ENCODE assay signal across 8 cellular contexts in the genomic region with DNA sequence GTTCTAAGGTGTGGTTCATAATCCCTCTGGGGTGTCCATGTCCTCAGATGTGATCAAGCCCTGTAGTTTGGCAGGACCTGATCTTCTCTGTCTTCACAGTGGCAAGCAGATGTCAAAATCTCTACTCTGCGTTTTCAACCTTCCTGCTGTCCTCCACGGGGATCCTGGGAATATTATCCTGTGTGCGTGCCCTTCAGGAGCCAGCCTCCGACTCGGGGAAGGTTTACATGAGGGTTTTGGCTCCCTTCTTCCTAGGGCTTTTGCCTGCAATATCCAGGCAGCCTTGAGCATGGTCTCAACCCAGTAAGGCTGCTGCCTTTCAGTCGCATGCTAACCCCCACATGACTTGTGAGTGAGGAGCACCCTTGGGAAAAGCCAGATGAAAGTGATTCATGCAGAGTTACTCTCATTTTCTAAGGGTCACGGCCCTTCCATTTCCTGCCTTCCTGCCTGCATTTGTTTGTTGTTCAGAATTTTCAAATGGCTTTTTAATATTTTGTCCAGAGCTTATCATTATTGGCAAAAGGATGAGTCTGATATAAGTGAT.
A peak's percentile ranks its signal among the peaks of the same experiment; 100 is the strongest.
DNase-seq lines count a peak whose midpoint lies in the region; ATAC-seq and TF ChIP-seq lines count a peak whose summit lies in the region.

No MANE protein-coding gene starts in this region.

- CTCF ChIA-PET in activated CD8-positive, alpha-beta T cell treated with anti-CD3 and anti-CD28 coated beads for 36 hours (lab: Charles Lee), result interaction anchor here (0.6 to 1.4 kb wide), 7 partner anchors 8 to 67 kb away, joined by 3 to 7 read pairs (median 3); no protein-coding TSS in a partner anchor

- no peak overlapping the region for H3K9ac ChIP-seq in MM.1S (ENCODE audit: low read length)

- peaks cover 85% of the 10 kb centered on the region for H3K4me1 Mint-ChIP-seq in activated CD8-positive, alpha-beta T cell treated with anti-CD3 and anti-CD28 coated beads for 36 hours (ENCODE audit: low read depth)
- H3K4me1 Mint-ChIP-seq in stimulated activated naive CD8-positive, alpha-beta T cell treated with anti-CD3 and anti-CD28 coated beads, Interleukin-15, amount 100 ng/mL, for 72 hours, result peaks cover 96% of the 10 kb centered on the region

- peak overlapping the region; percentile 10 for H3K4me3 ChIP-seq in AG10803 (ENCODE audit: low read length)
- H3K4me3 ChIP-seq in MM.1S (ENCODE audit: low read length), result no peak overlapping the region

- H2AFZ ChIP-seq in MM.1S (ENCODE audit: low read length), result no peak overlapping the region

- no peaks in the 10 kb centered on the region for H3K27me3 ChIP-seq in MM.1S (replicated peaks; ENCODE audit: insufficient read depth, low read length)

- no peak overlapping the region for H3K4me2 ChIP-seq in MM.1S (ENCODE audit: low read depth, low read length)

- intact Hi-C loops in activated CD8-positive, alpha-beta T cell treated with anti-CD3 and anti-CD28 coated beads for 36 hours (cut with micrococcal nuclease), result loop anchor here (2.0 to 10.0 kb wide), 3 partner anchors 43 to 115 kb away; no protein-coding TSS in a partner anchor
- intact Hi-C loops in left cardiac atrium (cut with DNase I), result no loop called here

- H3K36me3 ChIP-seq in MM.1S (replicated peaks; ENCODE audit: insufficient read depth, low read length), result no peaks in the 10 kb centered on the region

- peak overlapping the region; percentile 96 for H3K27ac Mint-ChIP-seq in activated CD8-positive, alpha-beta T cell treated with anti-CD3 and anti-CD28 coated beads for 36 hours
- H3K27ac Mint-ChIP-seq in stimulated activated naive CD8-positive, alpha-beta T cell treated with anti-CD3 and anti-CD28 coated beads, Interleukin-15, amount 100 ng/mL, for 72 hours, result peak overlapping the region; percentile 92 to 98

- peaks cover 8% of the 10 kb centered on the region for H3K9me3 Mint-ChIP-seq in activated CD8-positive, alpha-beta T cell treated with anti-CD3 and anti-CD28 coated beads for 36 hours
- peaks cover 8 to 16% of the 10 kb centered on the region in 2 donors for H3K9me3 Mint-ChIP-seq in stimulated activated naive CD8-positive, alpha-beta T cell treated with anti-CD3 and anti-CD28 coated beads, Interleukin-15, amount 100 ng/mL, for 72 hours

- H3F3A ChIP-seq in MM.1S (ENCODE audit: insufficient read depth, low read length), result no peaks in the 10 kb centered on the region

- DNase-seq in AG10803 (ENCODE audit: low read depth) (peak; percentile 94), HCEC 1CT (peak; percentile 94), left cardiac atrium (no peak), MM.1S (no peak), NCI-H1417 treated with DMSO at 0.1 percent for 48 hours (lab: John Stamatoyannopoulos, UW) (no peak), iPS-NIHi11 (ENCODE audit: low spot score) (no peak)
- peak; percentile 54 for DNase-seq in activated CD8-positive, alpha-beta T cell treated with anti-CD3 and anti-CD28 coated beads for 36 hours
- DNase-seq in stimulated activated naive CD8-positive, alpha-beta T cell treated with anti-CD3 and anti-CD28 coated beads, Interleukin-15, amount 100 ng/mL, for 72 hours, result no peak

- no peaks in the 10 kb centered on the region for H3K4me1 ChIP-seq in MM.1S (ENCODE audit: low read length)

- no peaks in the 10 kb centered on the region for H3K27me3 Mint-ChIP-seq in activated CD8-positive, alpha-beta T cell treated with anti-CD3 and anti-CD28 coated beads for 36 hours
- H3K27me3 Mint-ChIP-seq in stimulated activated naive CD8-positive, alpha-beta T cell treated with anti-CD3 and anti-CD28 coated beads, Interleukin-15, amount 100 ng/mL, for 72 hours, result no peaks in the 10 kb centered on the region

- no peak overlapping the region for H3K27ac ChIP-seq in MM.1S (ENCODE audit: low read length)

- H3K4me3 Mint-ChIP-seq in activated CD8-positive, alpha-beta T cell treated with anti-CD3 and anti-CD28 coated beads for 36 hours, result peak overlapping the region; percentile 58
- H3K4me3 Mint-ChIP-seq in stimulated activated naive CD8-positive, alpha-beta T cell treated with anti-CD3 and anti-CD28 coated beads, Interleukin-15, amount 100 ng/mL, for 72 hours, result peak overlapping the region; percentile 74 to 78

- TF ChIP-seq CTCF in AG10803 (conservative IDR thresholded peaks at IDR 0.05; ENCODE audit: low read length) (no peak), MM.1S (IDR thresholded peaks at IDR 0.05; ENCODE audit: low read length) (no peak)
- no peak for TF ChIP-seq CTCF in activated CD8-positive, alpha-beta T cell treated with anti-CD3 and anti-CD28 coated beads for 36 hours (IDR thresholded peaks at IDR 0.05)

- no peaks in the 10 kb centered on the region for H3K9me3 ChIP-seq in MM.1S (replicated peaks; ENCODE audit: insufficient read depth, low read length)

- H3K36me3 Mint-ChIP-seq in activated CD8-positive, alpha-beta T cell treated with anti-CD3 and anti-CD28 coated beads for 36 hours (ENCODE audit: low read depth), result peaks cover 49% of the 10 kb centered on the region

- no peaks in the 10 kb centered on the region for H4K20me1 ChIP-seq in MM.1S (ENCODE audit: insufficient read depth, low read length)

- H3K9me2 ChIP-seq in MM.1S (replicated peaks; ENCODE audit: insufficient read depth, low read length), result no peaks in the 10 kb centered on the region

- POLR2A ChIA-PET in activated CD8-positive, alpha-beta T cell treated with anti-CD3 and anti-CD28 coated beads for 36 hours (lab: Charles Lee), result interaction anchor here (1.2 to 2.9 kb wide), 3 partner anchors 8 to 26 kb away, joined by 5 to 21 read pairs (median 6); no protein-coding TSS in a partner anchor

- no peaks in the 10 kb centered on the region for H3K79me2 ChIP-seq in MM.1S (ENCODE audit: low read length)

- ATAC-seq in activated CD8-positive, alpha-beta T cell treated with anti-CD3 and anti-CD28 coated beads for 36 hours, result peak; percentile 35
- peak; percentile 58 to 68 for ATAC-seq in left cardiac atrium
- ATAC-seq in stimulated activated naive CD8-positive, alpha-beta T cell treated with anti-CD3 and anti-CD28 coated beads, Interleukin-15, amount 100 ng/mL, for 72 hours, result peak; percentile 39

Comparison
In these comparisons a context has a peak if more than half of its experiments do, and no peak if none do; other contexts are left out.
1. DNase-seq: peak in AG10803 (single experiment), HCEC 1CT (single experiment) and activated CD8-positive, alpha-beta T cell treated with anti-CD3 and anti-CD28 coated beads for 36 hours (single experiment); none in left cardiac atrium (single experiment), stimulated activated naive CD8-positive, alpha-beta T cell treated with anti-CD3 and anti-CD28 coated beads, Interleukin-15, amount 100 ng/mL, for 72 hours (0 of 2), MM.1S (single experiment), NCI-H1417 treated with DMSO at 0.1 percent for 48 hours (single experiment) and iPS-NIHi11 (single experiment).
2. Peak in every context shown above with its lines, with median percentiles within 50 percentile points of each other: ATAC-seq.